Comparison of ENCODE assay signal across 8 cellular contexts in the genomic region with DNA sequence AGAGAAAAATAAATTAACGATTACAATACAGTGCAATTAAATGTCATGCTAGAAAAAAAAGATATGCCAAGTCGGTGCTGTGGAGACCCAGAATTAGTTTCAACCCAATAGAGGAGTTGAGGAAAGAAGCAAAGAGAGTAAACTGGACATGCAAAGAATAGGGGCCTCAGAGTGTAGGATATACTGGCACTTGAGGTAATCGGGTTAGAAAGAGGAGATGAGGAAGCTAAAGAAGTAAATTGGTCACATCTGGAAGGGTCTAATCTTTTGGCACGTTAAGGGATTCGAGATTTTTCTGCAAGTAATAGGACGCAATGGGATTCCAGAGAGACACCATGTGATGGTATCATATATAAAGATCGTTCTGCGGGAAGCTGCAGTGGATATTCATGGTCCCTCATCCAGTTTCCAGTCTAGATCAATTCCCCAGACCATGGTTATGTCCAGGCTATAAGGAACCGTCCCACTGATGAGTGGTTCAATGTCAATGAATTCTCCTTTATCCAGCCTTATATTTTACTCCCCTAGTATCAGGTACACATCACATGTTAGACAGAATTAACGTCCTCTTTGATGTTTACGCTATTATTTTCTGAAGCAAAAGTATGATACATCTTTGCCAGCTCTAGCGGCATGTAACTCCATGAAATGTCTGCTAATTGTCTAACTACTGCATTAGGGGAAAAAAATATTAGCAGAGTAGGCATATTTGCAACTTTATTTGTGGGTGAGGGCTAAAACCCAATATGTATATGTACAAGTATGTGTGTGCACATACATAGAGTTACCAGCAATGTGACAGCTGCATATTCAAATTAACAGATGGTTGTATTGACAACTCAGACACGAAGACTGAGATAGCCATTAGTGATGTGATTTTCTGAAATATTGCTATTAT.
DNase-seq lines count a peak whose midpoint lies in the region; ATAC-seq and TF ChIP-seq lines count a peak whose summit lies in the region.

No MANE protein-coding gene starts in this region.

- no peaks in the 10 kb centered on the region for H3K27me3 ChIP-seq in iPS-15b (ENCODE audit: control insufficient read depth, insufficient read depth, low read length)

- ATAC-seq in HG03575 (IDR thresholded peaks at IDR 0.05; ENCODE audit: extremely low read depth, insufficient number of reproducible peaks, low FRiP score, unreplicated experiment) (peak; percentile 1), GM21381 (IDR thresholded peaks at IDR 0.05; ENCODE audit: unreplicated experiment) (no peak)
- no peak for ATAC-seq in stimulated activated effector memory CD8-positive, alpha-beta T cell treated with anti-CD3 and anti-CD28 coated beads, Interleukin-12 subunit alpha, Interleukin-12 subunit beta, amount 100 ng/mL, for 72 hours

- no peak for DNase-seq in GM12864 (ENCODE audit: low read depth)
- no peak for DNase-seq in stimulated activated effector memory CD8-positive, alpha-beta T cell treated with anti-CD3 and anti-CD28 coated beads, Interleukin-12 subunit alpha, Interleukin-12 subunit beta, amount 100 ng/mL, for 72 hours (ENCODE audit: low spot score in 2 of 2)
- DNase-seq in SW 1271 (lab: John Stamatoyannopoulos, UW): no peak
- DNase-seq in SKM-1 (lab: John Stamatoyannopoulos, UW; ENCODE audit: unreplicated experiment): no peak

- H3K36me3 ChIP-seq in iPS-15b (ENCODE audit: control insufficient read depth, insufficient read depth, low read length): no peaks in the 10 kb centered on the region

- peaks cover 3% of the 10 kb centered on the region for H3K4me1 ChIP-seq in iPS-15b (ENCODE audit: control insufficient read depth, insufficient read depth, low read length)

- no peaks in the 10 kb centered on the region for H3K36me3 Mint-ChIP-seq in activated naive CD8-positive, alpha-beta T cell
- H3K36me3 Mint-ChIP-seq in stimulated activated effector memory CD8-positive, alpha-beta T cell treated with anti-CD3 and anti-CD28 coated beads, Interleukin-12 subunit alpha, Interleukin-12 subunit beta, amount 100 ng/mL, for 72 hours: peaks cover 8% of the 10 kb centered on the region

- H3K4me3 ChIP-seq in GM12864 (ENCODE audit: low read depth, low read length) (peak overlapping the region; percentile 73), iPS-15b (ENCODE audit: low read depth, low read length) (peak overlapping the region; percentile 89)

- peak overlapping the region; percentile 97 for H3K27ac Mint-ChIP-seq in activated naive CD8-positive, alpha-beta T cell
- peak overlapping the region; percentile 97 for H3K27ac Mint-ChIP-seq in stimulated activated effector memory CD8-positive, alpha-beta T cell treated with anti-CD3 and anti-CD28 coated beads, Interleukin-12 subunit alpha, Interleukin-12 subunit beta, amount 100 ng/mL, for 72 hours

- peaks cover 1% of the 10 kb centered on the region for H3K27me3 Mint-ChIP-seq in activated naive CD8-positive, alpha-beta T cell

- H3K4me1 Mint-ChIP-seq in activated naive CD8-positive, alpha-beta T cell (ENCODE audit: low read depth): peaks cover 37% of the 10 kb centered on the region
- H3K4me1 Mint-ChIP-seq in stimulated activated effector memory CD8-positive, alpha-beta T cell treated with anti-CD3 and anti-CD28 coated beads, Interleukin-12 subunit alpha, Interleukin-12 subunit beta, amount 100 ng/mL, for 72 hours: peaks cover 19% of the 10 kb centered on the region

- H3K9ac ChIP-seq in iPS-15b (ENCODE audit: low read depth, low read length): peak overlapping the region; percentile 82

- no peaks in the 10 kb centered on the region for H3K9me3 ChIP-seq in iPS-15b (ENCODE audit: control insufficient read depth, insufficient read depth, low read length)

- no peak for TF ChIP-seq CTCF in GM12864 (IDR thresholded peaks at IDR 0.05; ENCODE audit: low read depth, low read length, missing control alignments)

- no peaks in the 10 kb centered on the region for H3K9me3 Mint-ChIP-seq in activated naive CD8-positive, alpha-beta T cell (ENCODE audit: low read depth)
- H3K9me3 Mint-ChIP-seq in stimulated activated effector memory CD8-positive, alpha-beta T cell treated with anti-CD3 and anti-CD28 coated beads, Interleukin-12 subunit alpha, Interleukin-12 subunit beta, amount 100 ng/mL, for 72 hours: no peaks in the 10 kb centered on the region

- peak overlapping the region; percentile 95 for H3K4me3 Mint-ChIP-seq in activated naive CD8-positive, alpha-beta T cell
- peak overlapping the region; percentile 84 for H3K4me3 Mint-ChIP-seq in stimulated activated effector memory CD8-positive, alpha-beta T cell treated with anti-CD3 and anti-CD28 coated beads, Interleukin-12 subunit alpha, Interleukin-12 subunit beta, amount 100 ng/mL, for 72 hours
